In the genomic region with DNA sequence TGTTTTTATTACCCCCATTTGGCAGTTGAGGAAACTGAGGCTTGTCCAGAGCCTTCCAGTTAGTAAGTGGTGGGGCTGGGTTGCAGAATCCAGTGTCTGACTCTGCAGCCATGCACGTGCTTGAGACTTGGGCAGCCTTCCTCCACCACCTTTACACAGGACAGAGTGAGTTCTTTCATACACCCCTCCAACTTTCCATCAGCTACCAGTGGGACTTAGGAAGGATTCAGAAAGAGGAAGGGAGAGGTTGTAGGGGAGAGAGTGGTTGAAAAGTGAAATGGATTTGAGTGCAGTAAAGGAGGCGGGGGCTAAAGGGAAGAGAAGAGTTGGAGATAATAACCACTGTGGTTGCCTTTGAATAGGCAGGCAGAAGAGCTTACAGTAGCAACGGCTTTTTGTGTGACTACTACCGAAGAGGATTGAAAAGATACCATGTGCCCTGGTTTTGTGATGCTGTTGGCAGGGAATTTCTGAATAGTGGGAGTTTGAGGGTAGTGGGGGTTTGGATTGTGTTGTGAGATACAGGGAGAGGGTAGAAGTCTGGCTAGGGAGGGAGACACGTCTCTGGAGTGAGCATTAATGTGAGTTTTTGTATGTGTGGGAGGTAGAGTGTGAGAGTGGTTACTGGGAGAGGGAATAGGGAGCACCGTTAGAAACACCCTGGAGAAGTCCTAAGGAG, we compare ENCODE assay signal across 8 cellular contexts. TPM values are rescaled to one million over a fixed set of nuclear protein-coding genes. Genes with fewer than 3 reads are reported as not detected.
A peak's percentile ranks its signal among the peaks of the same experiment; 100 is the strongest.
DNase-seq lines count a peak whose midpoint lies in the region; TF ChIP-seq lines count a peak whose summit lies in the region.

No MANE protein-coding gene starts in this region.

- no peaks in the 10 kb centered on the region for H4K20me1 ChIP-seq in OCI-LY1 (ENCODE audit: insufficient read depth, low read length)
- H4K20me1 ChIP-seq in smooth muscle cell (ENCODE audit: low read depth): peaks cover 46% of the 10 kb centered on the region

- H3K27ac ChIP-seq in OCI-LY1 (ENCODE audit: low read depth, low read length, poor library complexity, severe bottlenecking) (peak overlapping the region; percentile 65), smooth muscle cell (ENCODE audit: low read depth) (no peak overlapping the region)

- no peaks in the 10 kb centered on the region for H3K9me3 Mint-ChIP-seq in mesothelial cell of epicardium

- H3K4me1 Mint-ChIP-seq in mesothelial cell of epicardium: peaks cover 21% of the 10 kb centered on the region

- H3K27me3 Mint-ChIP-seq in mesothelial cell of epicardium (ENCODE audit: low read depth): no peaks in the 10 kb centered on the region

- H3K9me3 ChIP-seq in OCI-LY1 (ENCODE audit: low read length) (no peaks in the 10 kb centered on the region), smooth muscle cell (replicated peaks; ENCODE audit: low read depth) (no peaks in the 10 kb centered on the region)

- H2AFZ ChIP-seq in OCI-LY1 (ENCODE audit: low read length) (no peak overlapping the region), smooth muscle cell (ENCODE audit: low read depth) (no peak overlapping the region)

- H3K27me3 ChIP-seq in OCI-LY1 (ENCODE audit: insufficient read depth, low read length): no peaks in the 10 kb centered on the region
- H3K27me3 ChIP-seq in smooth muscle cell (ENCODE audit: low read depth): no peaks in the 10 kb centered on the region

- no peak overlapping the region for H3K27ac Mint-ChIP-seq in mesothelial cell of epicardium

- H3K4me1 ChIP-seq in OCI-LY1 (ENCODE audit: insufficient read depth, low read length, severe bottlenecking): peaks cover 51% of the 10 kb centered on the region
- peaks cover 15% of the 10 kb centered on the region for H3K4me1 ChIP-seq in smooth muscle cell (ENCODE audit: low read depth)

- peak overlapping the region; percentile 87 for H3K4me2 ChIP-seq in OCI-LY1 (ENCODE audit: low read length)
- H3K4me2 ChIP-seq in smooth muscle cell: peak overlapping the region; percentile 97

- peaks cover 8% of the 10 kb centered on the region for H3K36me3 Mint-ChIP-seq in mesothelial cell of epicardium

- H3F3A ChIP-seq in OCI-LY1 (ENCODE audit: insufficient read depth, low read length) (no peaks in the 10 kb centered on the region), smooth muscle cell (ENCODE audit: low read depth) (no peaks in the 10 kb centered on the region)

- no peak overlapping the region for H3K4me3 Mint-ChIP-seq in mesothelial cell of epicardium

- peaks cover 55% of the 10 kb centered on the region for H3K79me2 ChIP-seq in OCI-LY1 (ENCODE audit: insufficient read depth, low read length)
- H3K79me2 ChIP-seq in smooth muscle cell (ENCODE audit: low read depth): peaks cover 51% of the 10 kb centered on the region

- 21% methylated on average over 6 of the region's 6 CpGs for WGBS in smooth muscle cell (ENCODE audit: low lambda C conversion rate)

- H3K9ac ChIP-seq in OCI-LY1 (ENCODE audit: low read length) (peak overlapping the region; percentile 96), smooth muscle cell (ENCODE audit: low read depth) (no peak overlapping the region)

- H3K4me3 ChIP-seq in OCI-LY1 (ENCODE audit: low read depth, low read length, poor library complexity, severe bottlenecking): peak overlapping the region; percentile 95
- peak overlapping the region; percentile 84 for H3K4me3 ChIP-seq in fibroblast of mammary gland (ENCODE audit: control insufficient read depth, low read depth, low read length)
- peak overlapping the region; percentile 97 for H3K4me3 ChIP-seq in smooth muscle cell

- H3K9me2 ChIP-seq in OCI-LY1 (ENCODE audit: low read depth, low read length): no peaks in the 10 kb centered on the region

- peaks cover 10% of the 10 kb centered on the region for H3K36me3 ChIP-seq in OCI-LY1 (ENCODE audit: insufficient read depth, low read length)
- no peaks in the 10 kb centered on the region for H3K36me3 ChIP-seq in smooth muscle cell (ENCODE audit: low read depth)

- no peak for TF ChIP-seq CTCF in OCI-LY1 (IDR thresholded peaks at IDR 0.05; ENCODE audit: low read length)
- no peak for TF ChIP-seq CTCF in fibroblast of mammary gland (conservative IDR thresholded peaks at IDR 0.05; ENCODE audit: control insufficient read depth, insufficient read depth, low read depth, low read length)
- TF ChIP-seq CTCF in smooth muscle cell (IDR thresholded peaks at IDR 0.05; ENCODE audit: borderline replicate concordance, insufficient read depth, poor library complexity, severe bottlenecking): no peak
- TF ChIP-seq CTCF in mesothelial cell of epicardium (IDR thresholded peaks at IDR 0.05; ENCODE audit: unreplicated experiment): no peak

- DNase-seq in DMS79 treated with DMSO at 0.1 percent for 48 hours (lab: John Stamatoyannopoulos, UW) (peak; percentile 13), DMS79 (lab: John Stamatoyannopoulos, UW) (no peak), fibroblast of mammary gland (ENCODE audit: low read depth) (peak; percentile 16), smooth muscle cell (lab: John Stamatoyannopoulos, UW; ENCODE audit: unreplicated experiment) (no peak), HK-2 (ENCODE audit: unreplicated experiment) (no peak), mesothelial cell of epicardium (ENCODE audit: low spot score in 2 of 2, unreplicated experiment in 2 of 2) (no peak), NCI-H2171 treated with DMSO at 0.1 percent for 48 hours (lab: John Stamatoyannopoulos, UW) (no peak)

RNA-seq across cellular contexts. Expression of a gene that starts 1.7 kb away (rescaled TPM):
- total RNA-seq in smooth muscle cell: 20.2 and 22.6 TPM in 2 replicates
- 12.9 and 18.1 TPM in 2 replicates for polyA plus RNA-seq in smooth muscle cell
- 27.3 to 27.6 TPM (median 27.4 TPM) in 3 replicates for total RNA-seq in mesothelial cell of epicardium

RNA-seq across cellular contexts. Expression of a gene that starts 48.1 kb away (rescaled TPM):
- total RNA-seq in smooth muscle cell: 3.5 and 3.7 TPM in 2 replicates
- 1.5 and 1.8 TPM in 2 replicates for polyA plus RNA-seq in smooth muscle cell
- 1.3 TPM in 3 replicates for total RNA-seq in mesothelial cell of epicardium

Comparison
In these comparisons a context has a peak if more than half of its experiments do, and no peak if none do; other contexts are left out.
1. DNase-seq: peak in DMS79 treated with DMSO at 0.1 percent for 48 hours (single experiment) and fibroblast of mammary gland (single experiment); none in DMS79 (single experiment), smooth muscle cell (single experiment), HK-2 (single experiment), mesothelial cell of epicardium (0 of 2) and NCI-H2171 treated with DMSO at 0.1 percent for 48 hours (single experiment).
2. Peak in every context shown above with its lines, with median percentiles within 50 percentile points of each other: H3K4me3 ChIP-seq.